ENCODE assay signal across 11 cellular contexts in genomic region chr9:133876144-133876543, GRCh38.
DNase-seq lines count a peak whose midpoint lies in the region; ATAC-seq and TF ChIP-seq lines count a peak whose summit lies in the region.
"Had no signal": no experiment of that assay in that cellular context is flagged by ENCODE, and none has a peak within 500 bp of the region (broad histone marks: within the 10 kb centered on the region; RNA-seq: fewer than 3 reads in every experiment).

No MANE protein-coding gene starts in this region.

- TF ChIP-seq POLR2A in breast epithelium (IDR thresholded peaks at IDR 0.05), result no peak

- no peaks in the 10 kb centered on the region for H3K27me3 ChIP-seq in breast epithelium
- H3K27me3 ChIP-seq in CD8-positive, alpha-beta T cell (ENCODE audit: insufficient read depth, low read length), result no peaks in the 10 kb centered on the region
- H3K27me3 ChIP-seq: body of pancreas had no signal

- H3K36me3 ChIP-seq in breast epithelium, result no peaks in the 10 kb centered on the region
- H3K36me3 ChIP-seq in CD8-positive, alpha-beta T cell (ENCODE audit: insufficient read depth, low read length), result no peaks in the 10 kb centered on the region

- peak; percentile 17 for DNase-seq in MCF 10A (ENCODE audit: unreplicated experiment)
- no peak for DNase-seq in breast epithelium (ENCODE audit: low spot score in 2 of 2)
- DNase-seq in OCI-M1 (lab: John Stamatoyannopoulos, UW), result peak; percentile 18
- peak; percentile 66 for DNase-seq in fibroblast of mammary gland (ENCODE audit: low read depth)
- no peak for DNase-seq in stimulated activated naive B cell treated with anti-CD40 and anti-IgM and Interleukin-4, amounts not matched to agents 10 μg/mL and 1 μg/mL and 100 μg/mL, for 72 hours
- no peak for DNase-seq in activated naive CD4-positive, alpha-beta T cell (lab: John Stamatoyannopoulos, UW)
- DNase-seq in CD8-positive, alpha-beta T cell, result no peak
- DNase-seq: activated CD4-positive, alpha-beta memory T cell treated with anti-CD3 and anti-CD28 coated beads for 36 hours; body of pancreas; CD4-positive, CD25-positive, alpha-beta regulatory T cell had no signal

- TF ChIP-seq CTCF in MCF 10A (IDR thresholded peaks at IDR 0.05; ENCODE audit: unreplicated experiment) (peak; percentile 25), breast epithelium (IDR thresholded peaks at IDR 0.05) (no peak), fibroblast of mammary gland (conservative IDR thresholded peaks at IDR 0.05; ENCODE audit: control insufficient read depth, insufficient read depth, low read depth, low read length) (peak; percentile 53)
- no peak for TF ChIP-seq CTCF in CD8-positive, alpha-beta T cell (IDR thresholded peaks at IDR 0.05)

- no peak overlapping the region for H3K4me3 Mint-ChIP-seq in MCF 10A (ENCODE audit: unreplicated experiment)
- H3K4me3 Mint-ChIP-seq in stimulated activated naive B cell treated with anti-CD40 and anti-IgM and Interleukin-4, amounts not matched to agents 10 μg/mL and 1 μg/mL and 100 μg/mL, for 72 hours, result peak overlapping the region in 1 of 2 donors; percentile 25
- no peak overlapping the region for H3K4me3 Mint-ChIP-seq in CD8-positive, alpha-beta T cell
- H3K4me3 Mint-ChIP-seq: activated CD4-positive, alpha-beta memory T cell treated with anti-CD3 and anti-CD28 coated beads for 36 hours; CD4-positive, CD25-positive, alpha-beta regulatory T cell had no signal

- no peaks in the 10 kb centered on the region for H3K9me3 Mint-ChIP-seq in MCF 10A (ENCODE audit: unreplicated experiment)
- H3K9me3 Mint-ChIP-seq in stimulated activated naive B cell treated with anti-CD40 and anti-IgM and Interleukin-4, amounts not matched to agents 10 μg/mL and 1 μg/mL and 100 μg/mL, for 72 hours, result no peaks in the 10 kb centered on the region
- no peaks in the 10 kb centered on the region for H3K9me3 Mint-ChIP-seq in CD8-positive, alpha-beta T cell
- H3K9me3 Mint-ChIP-seq: activated CD4-positive, alpha-beta memory T cell treated with anti-CD3 and anti-CD28 coated beads for 36 hours; CD4-positive, CD25-positive, alpha-beta regulatory T cell had no signal

- H3K27me3 Mint-ChIP-seq in MCF 10A (ENCODE audit: insufficient read depth, unreplicated experiment), result no peaks in the 10 kb centered on the region
- no peaks in the 10 kb centered on the region for H3K27me3 Mint-ChIP-seq in stimulated activated naive B cell treated with anti-CD40 and anti-IgM and Interleukin-4, amounts not matched to agents 10 μg/mL and 1 μg/mL and 100 μg/mL, for 72 hours
- peaks cover 2% of the 10 kb centered on the region for H3K27me3 Mint-ChIP-seq in CD8-positive, alpha-beta T cell (ENCODE audit: low read depth)
- H3K27me3 Mint-ChIP-seq: activated CD4-positive, alpha-beta memory T cell treated with anti-CD3 and anti-CD28 coated beads for 36 hours; CD4-positive, CD25-positive, alpha-beta regulatory T cell had no signal

- no peak overlapping the region for H3K27ac ChIP-seq in breast epithelium
- H3K27ac ChIP-seq in CD8-positive, alpha-beta T cell (ENCODE audit: low read depth, low read length), result no peak overlapping the region
- H3K27ac ChIP-seq: body of pancreas had no signal

- CTCF ChIA-PET in MCF 10A (lab: Yijun Ruan, JAX), result interaction anchor here (1.0 to 1.3 kb wide), 2 partner anchors 94 to 117 kb away, joined by 3 read pairs; no protein-coding TSS in a partner anchor
- CTCF ChIA-PET in CD8-positive, alpha-beta T cell (lab: Charles Lee), result no interaction called here

- H3K27ac Mint-ChIP-seq in MCF 10A (ENCODE audit: low read depth, unreplicated experiment), result peak overlapping the region; percentile 83
- H3K27ac Mint-ChIP-seq in stimulated activated naive B cell treated with anti-CD40 and anti-IgM and Interleukin-4, amounts not matched to agents 10 μg/mL and 1 μg/mL and 100 μg/mL, for 72 hours, result peak overlapping the region; percentile 38
- no peak overlapping the region for H3K27ac Mint-ChIP-seq in CD8-positive, alpha-beta T cell
- H3K27ac Mint-ChIP-seq: activated CD4-positive, alpha-beta memory T cell treated with anti-CD3 and anti-CD28 coated beads for 36 hours; CD4-positive, CD25-positive, alpha-beta regulatory T cell had no signal

- peaks cover 12 to 17% of the 10 kb centered on the region in 2 donors for H3K4me1 ChIP-seq in breast epithelium
- no peaks in the 10 kb centered on the region for H3K4me1 ChIP-seq in CD8-positive, alpha-beta T cell (ENCODE audit: insufficient read depth, low read length)

- H3K4me3 ChIP-seq in breast epithelium (no peak overlapping the region), fibroblast of mammary gland (ENCODE audit: control insufficient read depth, low read depth, low read length) (no peak overlapping the region)
- H3K4me3 ChIP-seq in CD8-positive, alpha-beta T cell (ENCODE audit: low read depth, low read length), result no peak overlapping the region
- H3K4me3 ChIP-seq: body of pancreas had no signal

- intact Hi-C loops in MCF 10A (cut with micrococcal nuclease) (no loop called here), breast epithelium (cut with DNase I; ENCODE audit: low total_unique reads) (no loop called here)
- intact Hi-C loops in CD8-positive, alpha-beta T cell (cut with DNase I, micrococcal nuclease), result no loop called here

- no peaks in the 10 kb centered on the region for H3K36me3 Mint-ChIP-seq in MCF 10A (ENCODE audit: insufficient read depth, unreplicated experiment)
- peaks cover 15 to 33% of the 10 kb centered on the region in 2 donors for H3K36me3 Mint-ChIP-seq in stimulated activated naive B cell treated with anti-CD40 and anti-IgM and Interleukin-4, amounts not matched to agents 10 μg/mL and 1 μg/mL and 100 μg/mL, for 72 hours
- no peaks in the 10 kb centered on the region for H3K36me3 Mint-ChIP-seq in CD8-positive, alpha-beta T cell
- H3K36me3 Mint-ChIP-seq: activated CD4-positive, alpha-beta memory T cell treated with anti-CD3 and anti-CD28 coated beads for 36 hours; CD4-positive, CD25-positive, alpha-beta regulatory T cell had no signal

- no peak for ATAC-seq in stimulated activated naive B cell treated with anti-CD40 and anti-IgM and Interleukin-4, amounts not matched to agents 10 μg/mL and 1 μg/mL and 100 μg/mL, for 72 hours (replicated peaks)
- no peak for ATAC-seq in CD8-positive, alpha-beta T cell
- no peak for ATAC-seq in GM21360 (IDR thresholded peaks at IDR 0.05; ENCODE audit: unreplicated experiment)
- ATAC-seq: body of pancreas had no signal

- no peaks in the 10 kb centered on the region for H3K9me3 ChIP-seq in breast epithelium
- no peaks in the 10 kb centered on the region for H3K9me3 ChIP-seq in CD8-positive, alpha-beta T cell (ENCODE audit: low read length)
- H3K9me3 ChIP-seq: body of pancreas had no signal

- peaks cover 50% of the 10 kb centered on the region for H3K4me1 Mint-ChIP-seq in MCF 10A (ENCODE audit: insufficient read depth, unreplicated experiment)
- H3K4me1 Mint-ChIP-seq in stimulated activated naive B cell treated with anti-CD40 and anti-IgM and Interleukin-4, amounts not matched to agents 10 μg/mL and 1 μg/mL and 100 μg/mL, for 72 hours, result peaks cover 37 to 76% of the 10 kb centered on the region in 2 donors
- H3K4me1 Mint-ChIP-seq in CD8-positive, alpha-beta T cell (ENCODE audit: low read depth), result no peaks in the 10 kb centered on the region
- H3K4me1 Mint-ChIP-seq: CD4-positive, CD25-positive, alpha-beta regulatory T cell had no signal

- BruUV-seq in MCF 10A (replicated peaks; lab: Mats Ljungman, UMichigan), result no TSS peak

- POLR2A ChIA-PET in MCF 10A (lab: Yijun Ruan, JAX), result interaction anchor here (1.2 kb wide), 1 partner anchor 115 kb away, joined by 3 read pairs; no protein-coding TSS in a partner anchor
- POLR2A ChIA-PET in CD8-positive, alpha-beta T cell (lab: Charles Lee), result no interaction called here

Comparison
In these comparisons a context has a peak if more than half of its experiments do, and no peak if none do; other contexts are left out.
1. DNase-seq: peak in MCF 10A (single experiment), OCI-M1 (single experiment) and fibroblast of mammary gland (single experiment); none in breast epithelium (0 of 2), stimulated activated naive B cell treated with anti-CD40 and anti-IgM and Interleukin-4, amounts not matched to agents 10 μg/mL and 1 μg/mL and 100 μg/mL, for 72 hours (single experiment), activated naive CD4-positive, alpha-beta T cell (0 of 4) and CD8-positive, alpha-beta T cell (0 of 7).
2. CTCF ChIP-seq: peak in MCF 10A (single experiment) and fibroblast of mammary gland (single experiment); none in breast epithelium (0 of 3) and CD8-positive, alpha-beta T cell (single experiment).